In genomic region chr12:120231316-120232011, GRCh38 we compare ENCODE assay signal across 8 cellular contexts. TPM values are rescaled to one million over a fixed set of nuclear protein-coding genes. Genes with fewer than 3 reads are reported as not detected.
A peak's percentile ranks its signal among the peaks of the same experiment; 100 is the strongest.
DNase-seq lines count a peak whose midpoint lies in the region; FAIRE-seq and TF ChIP-seq lines count a peak whose summit lies in the region.

No MANE protein-coding gene starts in this region.

- no peak for TF ChIP-seq POLR2A in tibial nerve (IDR thresholded peaks at IDR 0.05)

- H3K27ac ChIP-seq in fibroblast of lung (ENCODE audit: insufficient read depth, low read length) (peak overlapping the region; percentile 98), osteoblast (ENCODE audit: low read depth, low read length) (peak overlapping the region; percentile 97), tibial nerve (peak overlapping the region; percentile 62 to 98 (median 85))

- H3K4me2 ChIP-seq in fibroblast of lung (ENCODE audit: extremely low read depth, insufficient read depth, low read length) (peak overlapping the region; percentile 96), osteoblast (ENCODE audit: insufficient read depth, low read length) (peak overlapping the region; percentile 70)

- no peaks in the 10 kb centered on the region for H3K36me3 ChIP-seq in fibroblast of lung (ENCODE audit: control insufficient read depth, insufficient read depth, low read length)
- peaks cover 4% of the 10 kb centered on the region for H3K36me3 ChIP-seq in osteoblast (ENCODE audit: insufficient read depth, low read length)
- H3K36me3 ChIP-seq in tibial nerve = peaks cover 0 to 4% (median 4%) of the 10 kb centered on the region in 3 donors

- peak overlapping the region; percentile 64 for H3K9ac ChIP-seq in fibroblast of lung (ENCODE audit: insufficient read depth, low read length)

- DNase-seq in GM03348 (ENCODE audit: low spot score) (peak; percentile 86), OCI-M2 (lab: John Stamatoyannopoulos, UW; ENCODE audit: unreplicated experiment) (peak; percentile 23), fibroblast of lung (ENCODE audit: low read depth in 2 of 2) (peak; percentile 78 to 99), osteoblast (ENCODE audit: insufficient read length, low spot score, missing footprints) (peak; percentile 95), tibial nerve (ENCODE audit: low spot score in 2 of 2) (no peak), NCI-H187 treated with DMSO at 0.1 percent for 48 hours (lab: John Stamatoyannopoulos, UW) (no peak), D721Med (ENCODE audit: insufficient read length, low spot score) (no peak)
- peak; percentile 85 to 88 for DNase-seq in activated T-cell treated with anti-CD3 and anti-CD28 coated beads, Interleukin-2, amount 50 U/mL, for 48 hours

- H3K9me3 ChIP-seq in fibroblast of lung (ENCODE audit: control insufficient read depth, insufficient read depth, low read depth, low read length) = no peaks in the 10 kb centered on the region
- no peaks in the 10 kb centered on the region for H3K9me3 ChIP-seq in osteoblast (ENCODE audit: low read depth, low read length)
- H3K9me3 ChIP-seq in tibial nerve = no peaks in the 10 kb centered on the region

- peaks cover 78% of the 10 kb centered on the region for H3K4me1 ChIP-seq in fibroblast of lung (ENCODE audit: control insufficient read depth, extremely low read depth, insufficient read depth, low read length)
- peaks cover 85% of the 10 kb centered on the region for H3K4me1 ChIP-seq in osteoblast (ENCODE audit: insufficient read depth, low read length)
- peaks cover 3 to 100% (median 92%) of the 10 kb centered on the region in 4 donors for H3K4me1 ChIP-seq in tibial nerve

- H3K4me3 ChIP-seq in fibroblast of lung (replicated peaks in 1 of 4; ENCODE audit: control extremely low read depth in 1 of 4, insufficient read depth in 1 of 4, low read depth in 3 of 4, low read length in 4 of 4) (peak overlapping the region in 2 of 4 experiments; percentile 26 to 32), osteoblast (ENCODE audit: insufficient read depth, low read length) (peak overlapping the region; percentile 43), tibial nerve (no peak overlapping the region)

- no peak for TF ChIP-seq EP300 in tibial nerve (IDR thresholded peaks at IDR 0.05)

- TF ChIP-seq CTCF in fibroblast of lung (conservative IDR thresholded peaks at IDR 0.05 in 1 of 2, IDR thresholded peaks at IDR 0.05 in 1 of 2; ENCODE audit: low read depth in 1 of 2, low read length in 2 of 2) (peak in 1 of 2 donors; percentile 17), osteoblast (IDR thresholded peaks at IDR 0.05; ENCODE audit: extremely low read depth, low read depth, low read length) (no peak), tibial nerve (IDR thresholded peaks at IDR 0.05) (peak in 1 of 5 experiments; percentile 8), D721Med (IDR thresholded peaks at IDR 0.05; ENCODE audit: insufficient read depth, missing control alignments) (no peak)

- FAIRE-seq in D721Med (lab: Jason Lieb, UNC) = no peak

- H3K79me2 ChIP-seq in fibroblast of lung (ENCODE audit: control insufficient read depth, insufficient read depth, low read length) = peaks cover 82% of the 10 kb centered on the region
- peaks cover 84% of the 10 kb centered on the region for H3K79me2 ChIP-seq in osteoblast (ENCODE audit: insufficient read depth, low read length)

- no peak overlapping the region for H2AFZ ChIP-seq in fibroblast of lung (ENCODE audit: low read length)
- no peak overlapping the region for H2AFZ ChIP-seq in osteoblast (ENCODE audit: low read length)

- H3K27me3 ChIP-seq in fibroblast of lung (ENCODE audit: control insufficient read depth, insufficient read depth, low read length) (no peaks in the 10 kb centered on the region), osteoblast (ENCODE audit: insufficient read depth, low read length) (no peaks in the 10 kb centered on the region), tibial nerve (no peaks in the 10 kb centered on the region)

- H4K20me1 ChIP-seq in fibroblast of lung (ENCODE audit: control insufficient read depth, extremely low read depth, insufficient read depth, low read length) (no peaks in the 10 kb centered on the region), osteoblast (ENCODE audit: insufficient read depth, low read length) (peaks cover 21% of the 10 kb centered on the region)

- WGBS in tibial nerve, 2 donors = 26 to 36% methylated on average over 3 of the region's 3 CpGs

RNA-seq across cellular contexts. Expression of gene RPLP0, which starts 30.6 kb away (rescaled TPM):
- total RNA-seq in fibroblast of lung (3,063 and 3,837 TPM in 2 replicates), osteoblast (2,042 and 2,075 TPM in 2 replicates), tibial nerve (1,000 to 10,000 TPM; 1,234 to 2,921 (median 1,418) TPM)
- 5,137 and 6,435 TPM in 2 replicates for polyA plus RNA-seq in fibroblast of lung
- polyA plus RNA-seq in fibroblast of lung (2012) = 2,788 and 3,168 TPM in 2 replicates
- 5,479 and 5,944 TPM in 2 replicates for polyA minus RNA-seq in fibroblast of lung (ENCODE audit: low replicate concordance)

RNA-seq across cellular contexts. Expression of gene PXN, which starts 34.1 kb away (rescaled TPM):
- total RNA-seq in fibroblast of lung (9.2 and 21.5 TPM in 2 replicates), osteoblast (41.6 and 46.3 TPM in 2 replicates), tibial nerve (100 to 1,000 TPM; 217 to 428 (median 330) TPM)
- 31.4 and 59.3 TPM in 2 replicates for polyA plus RNA-seq in fibroblast of lung
- polyA plus RNA-seq in fibroblast of lung (2012) = 84.4 and 134 TPM in 2 replicates
- polyA minus RNA-seq in fibroblast of lung (ENCODE audit: low replicate concordance) = 413 and 630 TPM in 2 replicates

RNA-seq across cellular contexts. Expression of gene GCN1, which starts 36.9 kb away (rescaled TPM):
- 86.8 and 93.1 TPM in 2 replicates for total RNA-seq in fibroblast of lung
- polyA plus RNA-seq in fibroblast of lung = 30.8 and 45.8 TPM in 2 replicates
- polyA plus RNA-seq in fibroblast of lung (2012) = 35.6 and 52.5 TPM in 2 replicates
- 310 and 482 TPM in 2 replicates for polyA minus RNA-seq in fibroblast of lung (ENCODE audit: low replicate concordance)
- 103 and 143 TPM in 2 replicates for total RNA-seq in osteoblast
- 100 to 1,000 TPM in 2 of 4 donors, 10 to 100 TPM in 2; 44.6 to 138 (median 106) TPM for total RNA-seq in tibial nerve

Comparison
In these comparisons a context has a peak if more than half of its experiments do, and no peak if none do; other contexts are left out.
1. DNase-seq: peak in GM03348 (single experiment), OCI-M2 (single experiment), activated T-cell treated with anti-CD3 and anti-CD28 coated beads, Interleukin-2, amount 50 U/mL, for 48 hours (2 of 2), fibroblast of lung (2 of 2) and osteoblast (single experiment); none in tibial nerve (0 of 2), NCI-H187 treated with DMSO at 0.1 percent for 48 hours (single experiment) and D721Med (single experiment).
2. Peak in every context shown above with its lines, with median percentiles within 50 percentile points of each other: H3K27ac ChIP-seq.